Comparison of ENCODE assay signal across 8 cellular contexts in genomic region chrX:110795645-110796510, GRCh38. TPM values are rescaled to one million over a fixed set of nuclear protein-coding genes. Genes with fewer than 3 reads are reported as not detected.
DNase-seq lines count a peak whose midpoint lies in the region; ATAC-seq, FAIRE-seq and TF ChIP-seq lines count a peak whose summit lies in the region.

CHRDL1 (minus strand) TSS chrX:110795817; CDS start chrX:110792181, 3,636 bp downstream.

- CTCF ChIA-PET in BJ (lab: Yijun Ruan, JAX) (interaction anchor here (0.6 kb wide), 1 partner anchor 24 kb away, joined by 3 read pairs; no protein-coding TSS in a partner anchor), MCF 10A (lab: Yijun Ruan, JAX) (interaction anchor here (1.1 kb wide), 1 partner anchor 51 kb away, joined by 4 read pairs; no protein-coding TSS in a partner anchor), HepG2 (lab: Yijun Ruan, JAX; ENCODE audit: low intra/inter-chr PET ratio, low total read pairs) (no interaction called here)

- WGBS in HepG2 (ENCODE audit: low lambda C conversion rate) = 0% methylated on average over 1 of the region's 64 CpGs

- H3K27me3 ChIP-seq in BJ (ENCODE audit: control insufficient read depth, insufficient read depth, low read length) (no peaks in the 10 kb centered on the region), HepG2 (ENCODE audit: control insufficient read depth in 1 of 2, insufficient read depth in 2 of 2, low read length in 2 of 2) (peaks cover 0 to 9% of the 10 kb centered on the region in 2 experiments; a peak in 2 of 5 replicates), thoracic aorta (replicated peaks; ENCODE audit: insufficient read depth) (no peaks in the 10 kb centered on the region)

- no peak for TF ChIP-seq POLR2A in HepG2 (IDR thresholded peaks at IDR 0.05; ENCODE audit: insufficient read depth in 1 of 2, low read depth in 2 of 2, low read length in 2 of 2)

- H3K36me3 Mint-ChIP-seq in MCF 10A (ENCODE audit: insufficient read depth, unreplicated experiment) = no peaks in the 10 kb centered on the region
- H3K36me3 Mint-ChIP-seq in activated T-helper 1 cell treated with anti-CD3 and anti-CD28 coated beads, Interleukin-12 subunit alpha, Interleukin-12 subunit beta, Interleukin-2, Interleukin-4 antibody, amounts not matched to agents 30 ng/mL and 10 ng/mL and 1 ng/mL, durations not matched to agents 14 hours and 24 hours and 36 hours (ENCODE audit: low read depth) = no peaks in the 10 kb centered on the region

- TF ChIP-seq CTCF in BJ (IDR thresholded peaks at IDR 0.05; ENCODE audit: insufficient read depth, low read depth, low read length) = no peak
- no peak for TF ChIP-seq CTCF in MCF 10A (IDR thresholded peaks at IDR 0.05; ENCODE audit: unreplicated experiment)
- no peak for TF ChIP-seq CTCF in HepG2 (CRISPR knock-in tag; IDR thresholded peaks at IDR 0.05)
- TF ChIP-seq CTCF in thoracic aorta (IDR thresholded peaks at IDR 0.05) = no peak

- TF ChIP-seq RAD21 in HepG2 (CRISPR knock-in tag; IDR thresholded peaks at IDR 0.05) = no peak

- no peaks in the 10 kb centered on the region for H3K9me3 Mint-ChIP-seq in MCF 10A (ENCODE audit: unreplicated experiment)
- no peaks in the 10 kb centered on the region for H3K9me3 Mint-ChIP-seq in activated T-helper 1 cell treated with anti-CD3 and anti-CD28 coated beads, Interleukin-12 subunit alpha, Interleukin-12 subunit beta, Interleukin-2, Interleukin-4 antibody, amounts not matched to agents 30 ng/mL and 10 ng/mL and 1 ng/mL, durations not matched to agents 14 hours and 24 hours and 36 hours

- intact Hi-C loops in MCF 10A (cut with micrococcal nuclease) (no loop called here), HepG2 (cut with micrococcal nuclease; ENCODE audit: unreplicated experiment) (no loop called here)
- intact Hi-C loops in activated T-helper 1 cell treated with anti-CD3 and anti-CD28 coated beads, Interleukin-12 subunit alpha, Interleukin-12 subunit beta, Interleukin-2, Interleukin-4 antibody, amounts not matched to agents 30 ng/mL and 10 ng/mL and 1 ng/mL, durations not matched to agents 14 hours and 24 hours and 36 hours (cut with micrococcal nuclease) = no loop called here

- no peaks in the 10 kb centered on the region for H3K36me3 ChIP-seq in BJ (ENCODE audit: control insufficient read depth, insufficient read depth, low read length)
- H3K36me3 ChIP-seq in HepG2 (replicated peaks in 1 of 2; ENCODE audit: control insufficient read depth in 1 of 2, insufficient read depth in 2 of 2, low read length in 2 of 2) = no peaks in the 10 kb centered on the region
- H3K36me3 ChIP-seq in thoracic aorta = no peaks in the 10 kb centered on the region

- H3K9ac ChIP-seq in HepG2 (ENCODE audit: insufficient read depth, low read depth, low read length) = no peak within 1 kb of the TSS

- no peaks in the 10 kb centered on the region for H3K79me2 ChIP-seq in HepG2 (ENCODE audit: insufficient read depth, low read length)

- no peak within 1 kb of the TSS for H2AFZ ChIP-seq in HepG2 (ENCODE audit: low read length)

- no peak within 1 kb of the TSS for H3K27ac ChIP-seq in HepG2 (ENCODE audit: extremely low read length, insufficient read depth, low read length)
- no peak within 1 kb of the TSS for H3K27ac ChIP-seq in thoracic aorta

- in situ Hi-C loops in HepG2 (cut with HindIII; ENCODE audit: extremely low pct_ligation_motif_present, low pct_unique_long_range_greater_than_20kb) = no loop called here

- H3K4me1 ChIP-seq in HepG2 (ENCODE audit: insufficient read depth, low read length) = no peaks in the 10 kb centered on the region
- no peaks in the 10 kb centered on the region for H3K4me1 ChIP-seq in thoracic aorta (ENCODE audit: control insufficient read depth in 1 of 2, low read depth in 2 of 2)

- no peaks in the 10 kb centered on the region for H3K4me1 Mint-ChIP-seq in MCF 10A (ENCODE audit: insufficient read depth, unreplicated experiment)
- H3K4me1 Mint-ChIP-seq in activated T-helper 1 cell treated with anti-CD3 and anti-CD28 coated beads, Interleukin-12 subunit alpha, Interleukin-12 subunit beta, Interleukin-2, Interleukin-4 antibody, amounts not matched to agents 30 ng/mL and 10 ng/mL and 1 ng/mL, durations not matched to agents 14 hours and 24 hours and 36 hours (ENCODE audit: low read depth) = no peaks in the 10 kb centered on the region

- H3K4me3 ChIP-seq in BJ (ENCODE audit: low read depth, low read length) (peak within 1 kb of the TSS; percentile 42), HepG2 (replicated peaks in 1 of 3; ENCODE audit: insufficient read depth in 1 of 3, low read depth in 2 of 3, low read length in 3 of 3) (peak within 1 kb of the TSS in 1 of 3 experiments; percentile 23; a peak in 1 of 6 replicates), thoracic aorta (peak within 1 kb of the TSS; percentile 52)

- no peaks in the 10 kb centered on the region for H3K9me3 ChIP-seq in HepG2 (ENCODE audit: low read length)
- no peaks in the 10 kb centered on the region for H3K9me3 ChIP-seq in thoracic aorta

- no peaks in the 10 kb centered on the region for H4K20me1 ChIP-seq in HepG2 (ENCODE audit: insufficient read depth, low read length)

- H3K4me3 Mint-ChIP-seq in MCF 10A (ENCODE audit: unreplicated experiment) = peak within 1 kb of the TSS; percentile 60
- H3K4me3 Mint-ChIP-seq in activated T-helper 1 cell treated with anti-CD3 and anti-CD28 coated beads, Interleukin-12 subunit alpha, Interleukin-12 subunit beta, Interleukin-2, Interleukin-4 antibody, amounts not matched to agents 30 ng/mL and 10 ng/mL and 1 ng/mL, durations not matched to agents 14 hours and 24 hours and 36 hours = no peak within 1 kb of the TSS

- TF ChIP-seq EP300 in HepG2 (IDR thresholded peaks at IDR 0.05; ENCODE audit: low read depth in 2 of 2, low read length in 2 of 2) = no peak
- no peak for TF ChIP-seq EP300 in HepG2 (CRISPR knock-in tag; IDR thresholded peaks at IDR 0.05; ENCODE audit: borderline replicate concordance)

- peak; percentile 34; the same call in 1 of the 3 replicates for ATAC-seq in HepG2
- no peak for ATAC-seq in thoracic aorta (ENCODE audit: insufficient number of reproducible peaks, low FRiP score, low read depth)
- ATAC-seq in HG03354 (IDR thresholded peaks at IDR 0.05; ENCODE audit: poor library complexity, severe bottlenecking, unreplicated experiment) = no peak
- ATAC-seq in HG03439 (IDR thresholded peaks at IDR 0.05; ENCODE audit: unreplicated experiment) = no peak

- POLR2A ChIA-PET in BJ (lab: Charles Lee) = no interaction called here
- POLR2A ChIA-PET in MCF 10A (lab: Yijun Ruan, JAX) = no interaction called here
- POLR2A ChIA-PET in HepG2 (lab: Yijun Ruan, JAX) = no interaction called here

- H3K27me3 Mint-ChIP-seq in MCF 10A (ENCODE audit: insufficient read depth, unreplicated experiment) = peaks cover 68% of the 10 kb centered on the region
- H3K27me3 Mint-ChIP-seq in activated T-helper 1 cell treated with anti-CD3 and anti-CD28 coated beads, Interleukin-12 subunit alpha, Interleukin-12 subunit beta, Interleukin-2, Interleukin-4 antibody, amounts not matched to agents 30 ng/mL and 10 ng/mL and 1 ng/mL, durations not matched to agents 14 hours and 24 hours and 36 hours (ENCODE audit: insufficient read depth) = peaks cover 7% of the 10 kb centered on the region

- no peak for FAIRE-seq in HepG2 (lab: Jason Lieb, UNC)

- BruUV-seq in MCF 10A (replicated peaks; lab: Mats Ljungman, UMichigan) = no TSS peak
- BruUV-seq in HepG2 (replicated peaks; lab: Mats Ljungman, UMichigan) = no TSS peak

- DNase-seq in BJ (ENCODE audit: low read depth) (no peak), NCI-H1092 (lab: John Stamatoyannopoulos, UW) (peak; percentile 42), MCF 10A (ENCODE audit: unreplicated experiment) (no peak), HepG2 (ENCODE audit: low spot score) (no peak), thoracic aorta (ENCODE audit: low spot score) (no peak)
- no peak for DNase-seq in activated T-helper 1 cell treated with anti-CD3 and anti-CD28 coated beads, Interleukin-12 subunit alpha, Interleukin-12 subunit beta, Interleukin-2, Interleukin-4 antibody, amounts not matched to agents 30 ng/mL and 10 ng/mL and 1 ng/mL, durations not matched to agents 14 hours and 24 hours and 36 hours (ENCODE audit: low spot score)

- H3K27ac Mint-ChIP-seq in MCF 10A (ENCODE audit: low read depth, unreplicated experiment) = no peak within 1 kb of the TSS
- H3K27ac Mint-ChIP-seq in activated T-helper 1 cell treated with anti-CD3 and anti-CD28 coated beads, Interleukin-12 subunit alpha, Interleukin-12 subunit beta, Interleukin-2, Interleukin-4 antibody, amounts not matched to agents 30 ng/mL and 10 ng/mL and 1 ng/mL, durations not matched to agents 14 hours and 24 hours and 36 hours = no peak within 1 kb of the TSS

- peak within 1 kb of the TSS; percentile 27; the same call in 1 of the 2 replicates for H3K4me2 ChIP-seq in HepG2 (ENCODE audit: low read depth, low read length)

RNA-seq across cellular contexts. Expression of gene CHRDL1, which starts in this region (rescaled TPM):
- polyA plus RNA-seq in BJ (2011; rRNA removed) (4.3 TPM in 2 replicates), HepG2 (2011; rRNA removed) (not detected in 2 replicates)
- polyA minus RNA-seq in BJ (2011; rRNA and poly(A)+ RNA removed) = 0.57 and 0.62 TPM in 2 replicates
- total RNA-seq in MCF 10A (2022) (not detected in 2 replicates), HepG2 (2016; rRNA removed; fragmentation: Illumina TruSeq; extraction: Trizol) (not detected in 2 replicates), thoracic aorta (10 to 100 TPM; 16.8 to 48.6 TPM)
- total RNA-seq in HepG2 (2016; cell fraction: cytosol; rRNA removed; fragmentation: Illumina TruSeq; extraction: Trizol; ENCODE audit: low read depth) = not detected in 2 replicates
- total RNA-seq in HepG2 (2016; cell fraction: insoluble cytoplasmic fraction; rRNA removed; fragmentation: Illumina TruSeq; extraction: Trizol) = not detected in 2 replicates
- not detected in 2 replicates for total RNA-seq in HepG2 (2016; cell fraction: membrane; rRNA removed; fragmentation: Illumina TruSeq; extraction: Trizol)
- not detected in 2 replicates for total RNA-seq in HepG2 (2016; cell fraction: nucleus; rRNA removed; fragmentation: Illumina TruSeq; extraction: Trizol)
- polyA plus RNA-seq in HepG2 (2011; cell fraction: cytosol; rRNA removed) = not detected in 2 replicates
- polyA plus RNA-seq in HepG2 (2011; cell fraction: nucleus; rRNA removed) = not detected in 2 replicates
- not detected in 2 replicates for polyA plus RNA-seq in HepG2 (2012)
- polyA plus RNA-seq in HepG2 (2016; cell fraction: cytosol; fragmentation: Illumina TruSeq; extraction: Trizol; ENCODE audit: low read depth) = not detected in 2 replicates
- polyA plus RNA-seq in HepG2 (2016; cell fraction: insoluble cytoplasmic fraction; fragmentation: Illumina TruSeq; extraction: Trizol; ENCODE audit: low read depth) = not detected in 2 replicates
- polyA plus RNA-seq in HepG2 (2016; cell fraction: membrane; fragmentation: Illumina TruSeq; extraction: Trizol; ENCODE audit: low read depth) = not detected in 2 replicates
- not detected in 2 replicates for polyA plus RNA-seq in HepG2 (2016; cell fraction: nucleus; fragmentation: Illumina TruSeq; extraction: Trizol; ENCODE audit: insufficient read depth, low read depth)
- not detected in 2 replicates for polyA minus RNA-seq in HepG2 (2011; rRNA and poly(A)+ RNA removed; ENCODE audit: low replicate concordance)
- polyA minus RNA-seq in HepG2 (2011; cell fraction: cytosol; rRNA and poly(A)+ RNA removed) = not detected in 2 replicates
- polyA minus RNA-seq in HepG2 (2011; cell fraction: nucleus; rRNA and poly(A)+ RNA removed) = not detected in 2 replicates
- total RNA-seq in activated T-helper 1 cell treated with anti-CD3 and anti-CD28 coated beads, Interleukin-12 subunit alpha, Interleukin-12 subunit beta, Interleukin-2, Interleukin-4 antibody, amounts not matched to agents 30 ng/mL and 10 ng/mL and 1 ng/mL, durations not matched to agents 14 hours and 24 hours and 36 hours = not detected in 2 replicates

Comparison
In these comparisons a context has a peak if more than half of its experiments do, and no peak if none do; other contexts are left out.
1. RNA of gene CHRDL1 (total RNA-seq): 16.8 to 48.6 TPM in thoracic aorta; not detected in MCF 10A, not detected in HepG2 and not detected in activated T-helper 1 cell treated with anti-CD3 and anti-CD28 coated beads, Interleukin-12 subunit alpha, Interleukin-12 subunit beta, Interleukin-2, Interleukin-4 antibody, amounts not matched to agents 30 ng/mL and 10 ng/mL and 1 ng/mL, durations not matched to agents 14 hours and 24 hours and 36 hours; every median in the first group is over 10 times any median in the second.
2. Peak in ATAC-seq and H3K4me2 ChIP-seq in HepG2; RNA of the gene not detected or under 1 TPM.